Comparison of ENCODE assay signal across 1 cellular context in genomic region chr3:25655659-25656058, GRCh38.
TF ChIP-seq lines count a peak whose summit lies in the region.

No MANE protein-coding gene starts in this region.

TF ChIP-seq in GM23338, 12 proteins besides CTCF, POLR2A, EP300 and RAD21:
- no peak for TF ChIP-seq NANOG (IDR thresholded peaks at IDR 0.05; ENCODE audit: borderline replicate concordance)
- no peak for TF ChIP-seq REST (IDR thresholded peaks at IDR 0.05; ENCODE audit: unreplicated experiment)
- no peak for TF ChIP-seq JUNB (IDR thresholded peaks at IDR 0.05; ENCODE audit: unreplicated experiment)
- no peak for TF ChIP-seq EZH2 (IDR thresholded peaks at IDR 0.05; ENCODE audit: low read depth, unreplicated experiment)
- TF ChIP-seq ZNF114 (CRISPR knock-in tag; IDR thresholded peaks at IDR 0.05), result no peak
- no peak for TF ChIP-seq ZNF331 (CRISPR knock-in tag; IDR thresholded peaks at IDR 0.05; ENCODE audit: low read depth)
- no peak for TF ChIP-seq STAT1 (IDR thresholded peaks at IDR 0.05; ENCODE audit: unreplicated experiment)
- TF ChIP-seq CREB1 (CRISPR knock-in tag; IDR thresholded peaks at IDR 0.05; ENCODE audit: low read depth), result no peak
- TF ChIP-seq ETS1 (IDR thresholded peaks at IDR 0.05), result no peak
- TF ChIP-seq POLR2AphosphoS5 (IDR thresholded peaks at IDR 0.05; ENCODE audit: low read depth), result no peak
- TF ChIP-seq EZH2phosphoT487 (IDR thresholded peaks at IDR 0.05; ENCODE audit: unreplicated experiment), result no peak
- no peak for TF ChIP-seq ZNF462 (CRISPR knock-in tag; IDR thresholded peaks at IDR 0.05)
